1 cellular context compared by ENCODE assay signal in the genomic region with DNA sequence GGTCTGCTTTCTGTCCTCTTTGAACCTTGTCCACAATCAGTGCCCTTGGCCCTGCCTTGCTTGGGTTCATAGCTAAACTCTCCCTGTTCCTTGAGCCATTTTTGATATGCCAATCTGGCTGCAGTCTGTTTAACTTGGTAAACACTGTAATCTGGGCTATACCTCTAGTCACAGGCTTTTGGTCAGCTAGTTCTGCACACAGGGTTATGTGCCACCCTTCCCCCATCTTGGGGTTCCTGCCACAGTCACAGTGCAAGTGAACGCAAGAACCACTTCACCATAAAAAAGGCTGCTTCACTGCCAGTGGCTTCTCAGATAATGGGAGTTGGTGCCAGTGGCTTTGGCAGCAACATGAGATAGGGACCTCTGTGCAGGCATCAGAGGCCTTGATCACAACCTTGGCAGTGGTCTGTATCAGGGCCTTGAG.
TF ChIP-seq lines count a peak whose summit lies in the region.

No MANE protein-coding gene starts in this region.

TF ChIP-seq in HepG2, 621 proteins besides CTCF, POLR2A, EP300 and RAD21:
- peak; percentile 19; the same call in 1 of the 2 replicates for TF ChIP-seq FOXA3 (CRISPR knock-in tag; IDR thresholded peaks at IDR 0.05)
- TF ChIP-seq ZNF746 (CRISPR knock-in tag; IDR thresholded peaks at IDR 0.05) = 0 out of 2 replicates have a peak, but pooled peaks have one; percentile 2
- TF ChIP-seq POLR2G (IDR thresholded peaks at IDR 0.05; ENCODE audit: low read depth, low read length) = no peak
- TF ChIP-seq, protein P1, sequence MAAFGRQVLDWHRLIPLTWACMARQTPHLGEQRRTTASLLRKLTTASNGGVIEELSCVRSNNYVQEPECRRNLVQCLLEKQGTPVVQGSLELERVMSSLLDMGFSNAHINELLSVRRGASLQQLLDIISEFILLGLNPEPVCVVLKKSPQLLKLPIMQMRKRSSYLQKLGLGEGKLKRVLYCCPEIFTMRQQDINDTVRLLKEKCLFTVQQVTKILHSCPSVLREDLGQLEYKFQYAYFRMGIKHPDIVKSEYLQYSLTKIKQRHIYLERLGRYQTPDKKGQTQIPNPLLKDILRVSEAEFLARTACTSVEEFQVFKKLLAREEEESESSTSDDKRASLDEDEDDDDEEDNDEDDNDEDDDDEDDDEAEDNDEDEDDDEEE (CRISPR knock-in tag; IDR thresholded peaks at IDR 0.05) = 0 out of 2 replicates have a peak, but pooled peaks have one; percentile 47
- no peak for TF ChIP-seq PHF5A (CRISPR knock-in tag; IDR thresholded peaks at IDR 0.05; ENCODE audit: low read depth, unreplicated experiment)
- TF ChIP-seq EEA1 (CRISPR knock-in tag; IDR thresholded peaks at IDR 0.05; ENCODE audit: borderline replicate concordance) = 0 out of 2 replicates have a peak, but pooled peaks have one; percentile 30
- no peak for TF ChIP-seq ZFP36L2 (CRISPR knock-in tag; IDR thresholded peaks at IDR 0.05)
- 0 out of 2 replicates have a peak, but pooled peaks have one; percentile 27 for TF ChIP-seq ZNF747 (CRISPR knock-in tag; IDR thresholded peaks at IDR 0.05; ENCODE audit: borderline replicate concordance)
